ENCODE assay signal across 8 cellular contexts in genomic region chr2:178112202-178113152, GRCh38. TPM values are rescaled to one million over a fixed set of nuclear protein-coding genes. Genes with fewer than 3 reads are reported as not detected.
DNase-seq lines count a peak whose midpoint lies in the region; ATAC-seq and TF ChIP-seq lines count a peak whose summit lies in the region.

Gene RBM45 (plus strand): TSS chr2:178112437. CDS start chr2:178112547, 110 bp downstream.

- CTCF ChIA-PET in WTC11 (lab: Charles Lee), result interaction anchor here (0.6 to 3.8 kb wide), 34 partner anchors 11 to 410 kb away, joined by 3 to 55 read pairs (median 4); partner anchors contain the start of genes PJVK and PRKRA

- TF ChIP-seq CTCF in AG09319 (IDR thresholded peaks at IDR 0.05; ENCODE audit: low read depth, low read length), result peak; percentile 99
- peak; percentile 94 for TF ChIP-seq CTCF in WTC11 (IDR thresholded peaks at IDR 0.05)

- peaks cover 8% of the 10 kb centered on the region; the same call in 1 of the 2 replicates for H3K4me1 Mint-ChIP-seq in WTC11

- no peak within 1 kb of the TSS for H3K27ac Mint-ChIP-seq in WTC11

- DNase-seq in AG09319 (ENCODE audit: extremely low read depth, low read depth), result peak; percentile 87
- DNase-seq in NCI-H2227 (lab: John Stamatoyannopoulos, UW; ENCODE audit: unreplicated experiment), result peak; percentile 97
- DNase-seq in WTC11 (ENCODE audit: low spot score), result peak; percentile 91
- DNase-seq in caudate nucleus (lab: John Stamatoyannopoulos, UW), result peak in 60 of 61 donors; percentile 19 to 91 (median 75)
- peak; percentile 92 for DNase-seq in iris pigment epithelial cell (ENCODE audit: low read depth)
- peak; percentile 86 for DNase-seq in stimulated activated CD4-positive, alpha-beta T cell treated with anti-CD3 and anti-CD28 coated beads, Interleukin-12 subunit alpha, Interleukin-12 subunit beta, amount 100 ng/mL, for 4 hours

- H3K36me3 Mint-ChIP-seq in WTC11, result no peaks in the 10 kb centered on the region

- no peaks in the 10 kb centered on the region for H3K9me3 Mint-ChIP-seq in WTC11

- peak; percentile 95 for ATAC-seq in GM18907 (IDR thresholded peaks at IDR 0.05; ENCODE audit: unreplicated experiment)
- peak; percentile 87 for ATAC-seq in HG03159 (IDR thresholded peaks at IDR 0.05; ENCODE audit: unreplicated experiment)
- peak; percentile 96 for ATAC-seq in WTC11

- H3K27ac ChIP-seq in caudate nucleus (ENCODE audit: low read depth, low read length), result peak within 1 kb of the TSS; percentile 61

- POLR2A ChIA-PET in WTC11 (lab: Charles Lee), result interaction anchor here (0.7 to 1.2 kb wide), 2 partner anchors 284 to 301 kb away, joined by 3 to 6 read pairs; no protein-coding TSS in a partner anchor

- no peaks in the 10 kb centered on the region for H3K27me3 Mint-ChIP-seq in WTC11 (ENCODE audit: low read depth)

- H3K4me3 Mint-ChIP-seq in WTC11, result peak within 1 kb of the TSS; percentile 92

TF ChIP-seq in WTC11, 78 proteins besides CTCF, POLR2A, EP300 and RAD21 (continues in another document):
- TF ChIP-seq ZNF671 (CRISPR knock-in tag; IDR thresholded peaks at IDR 0.05) (no peak), ZNF423 (CRISPR knock-in tag; IDR thresholded peaks at IDR 0.05) (peak; percentile 68; the same call in 1 of the 2 replicates), ATF3 (CRISPR knock-in tag; conservative IDR thresholded peaks at IDR 0.05) (no peak), GRHL2 (CRISPR knock-in tag; IDR thresholded peaks at IDR 0.05; ENCODE audit: insufficient replicate concordance, severe bottlenecking) (no peak), FOXP1 (CRISPR knock-in tag; IDR thresholded peaks at IDR 0.05; ENCODE audit: borderline replicate concordance) (peak; percentile 70; the same call in 1 of the 2 replicates), SP1 (CRISPR knock-in tag; conservative IDR thresholded peaks at IDR 0.05) (peak; percentile 77), HMGXB4 (CRISPR knock-in tag; IDR thresholded peaks at IDR 0.05) (peak; percentile 91), TEAD1 (CRISPR knock-in tag; IDR thresholded peaks at IDR 0.05) (peak; percentile 92), E2F5 (CRISPR knock-in tag; IDR thresholded peaks at IDR 0.05) (peak; percentile 62; the same call in 1 of the 2 replicates), E2F1 (CRISPR knock-in tag; IDR thresholded peaks at IDR 0.05) (no peak), USF1 (CRISPR knock-in tag; IDR thresholded peaks at IDR 0.05) (peak; percentile 52; the same call in 1 of the 2 replicates), ZNF219 (CRISPR knock-in tag; IDR thresholded peaks at IDR 0.05; ENCODE audit: borderline replicate concordance) (peak; percentile 79; the same call in 1 of the 2 replicates), FOXP4 (CRISPR knock-in tag; IDR thresholded peaks at IDR 0.05) (peak; percentile 29; the same call in 1 of the 2 replicates), ZBTB21 (CRISPR knock-in tag; IDR thresholded peaks at IDR 0.05; ENCODE audit: borderline replicate concordance) (peak; percentile 68; the same call in 1 of the 2 replicates), ZNF232 (CRISPR knock-in tag; IDR thresholded peaks at IDR 0.05) (peak; percentile 29; the same call in 1 of the 2 replicates), NFE2L1 (CRISPR knock-in tag; IDR thresholded peaks at IDR 0.05) (peak; percentile 43; the same call in 1 of the 2 replicates), MAX (CRISPR knock-in tag; IDR thresholded peaks at IDR 0.05) (peak; percentile 85), GTF2I (CRISPR knock-in tag; conservative IDR thresholded peaks at IDR 0.05) (no peak), E2F4 (CRISPR knock-in tag; IDR thresholded peaks at IDR 0.05; ENCODE audit: borderline replicate concordance, low read depth) (no peak), SMAD3 (CRISPR knock-in tag; IDR thresholded peaks at IDR 0.05; ENCODE audit: borderline replicate concordance) (peak; percentile 51; the same call in 1 of the 2 replicates), FOXK1 (CRISPR knock-in tag; IDR thresholded peaks at IDR 0.05) (peak; percentile 71; the same call in 1 of the 2 replicates)

RNA-seq across cellular contexts. Expression of gene RBM45, which starts in this region (rescaled TPM):
- 9.2 to 12.3 TPM (median 10.5 TPM) in 3 replicates for total RNA-seq in WTC11 (2021)

Comparison
In these comparisons a context has a peak if more than half of its experiments do, and no peak if none do; other contexts are left out.
1. Peak in every context shown above with its lines: DNase-seq, ATAC-seq and H3K27ac ChIP-seq.